In genomic region chr10:124049484-124049883, GRCh38 we compare ENCODE assay signal across 14 cellular contexts. TPM values are rescaled to one million over a fixed set of nuclear protein-coding genes. Genes with fewer than 3 reads are reported as not detected.
DNase-seq lines count a peak whose midpoint lies in the region; ATAC-seq and TF ChIP-seq lines count a peak whose summit lies in the region.
"Had no signal": no experiment of that assay in that cellular context is flagged by ENCODE, and none has a peak within 500 bp of the region (broad histone marks: within the 10 kb centered on the region; RNA-seq: fewer than 3 reads in every experiment).

No MANE protein-coding gene starts in this region.

- H3K4me1 Mint-ChIP-seq in HFFc6 (ENCODE audit: low read depth): peaks cover 14% of the 10 kb centered on the region; the same call in 1 of the 2 replicates

- no peaks in the 10 kb centered on the region for H3K27me3 ChIP-seq in spleen (replicated peaks in 1 of 7)
- H3K27me3 ChIP-seq: pancreas had no signal

- H3K4me3 Mint-ChIP-seq in HFFc6: no peak overlapping the region
- H3K4me3 Mint-ChIP-seq: brain; CD4-positive, alpha-beta T cell had no signal

- peaks cover 0 to 38% (median 1%) of the 10 kb centered on the region in 6 donors for H3K36me3 ChIP-seq in spleen
- H3K36me3 ChIP-seq: pancreas had no signal

- ATAC-seq in HG03095 (IDR thresholded peaks at IDR 0.05; ENCODE audit: unreplicated experiment) (no peak), GM21528 (IDR thresholded peaks at IDR 0.05; ENCODE audit: low FRiP score, unreplicated experiment) (no peak)
- ATAC-seq: pancreas had no signal

- TF ChIP-seq POLR2A in spleen (IDR thresholded peaks at IDR 0.05): no peak

- no peaks in the 10 kb centered on the region for H3K9me3 ChIP-seq in spleen
- H3K9me3 ChIP-seq: pancreas had no signal

- WGBS in spleen, 5 donors: 88 to 95% (median 92%) methylated on average over 5 of the region's 5 CpGs

- no peak overlapping the region for H3K27ac Mint-ChIP-seq in HFFc6
- H3K27ac Mint-ChIP-seq: CD4-positive, alpha-beta T cell had no signal

- intact Hi-C loops in head of caudate nucleus (cut with DNase I) (no loop called here), spleen (cut with DNase I; ENCODE audit: low total_unique reads) (no loop called here)

- H3K4me1 ChIP-seq in spleen: peaks cover 0 to 67% (median 24%) of the 10 kb centered on the region in 6 donors
- H3K4me1 ChIP-seq: pancreas had no signal

- TF ChIP-seq CTCF in HFFc6 (IDR thresholded peaks at IDR 0.05): no peak
- no peak for TF ChIP-seq CTCF in spleen (IDR thresholded peaks at IDR 0.05 in 8 of 11, conservative IDR thresholded peaks at IDR 0.05 in 3 of 11)

- no peaks in the 10 kb centered on the region for H3K36me3 Mint-ChIP-seq in HFFc6 (ENCODE audit: low read depth)

- H3K9me3 Mint-ChIP-seq in HFFc6: peaks cover 4% of the 10 kb centered on the region; the same call in 1 of the 2 replicates

- no peak overlapping the region for H3K4me3 ChIP-seq in spleen
- H3K4me3 ChIP-seq: pancreas, SK-N-MC had no signal

- H3K27me3 Mint-ChIP-seq in HFFc6 (ENCODE audit: insufficient read depth): peaks cover 4% of the 10 kb centered on the region
- H3K27me3 Mint-ChIP-seq: CD4-positive, alpha-beta T cell had no signal

- H3K27ac ChIP-seq in spleen: peak overlapping the region in 5 of 8 donors; percentile 7 to 59 (median 55)
- H3K27ac ChIP-seq: KMS-11, pancreas, SK-N-MC had no signal

- DNase-seq in HFFc6 (peak; percentile 41), SW480 (ENCODE audit: low spot score) (peak; percentile 33), head of caudate nucleus (peak in 34 of 42 donors; percentile 37 to 89 (median 65)), spleen (peak; percentile 21), middle frontal gyrus (ENCODE audit: extremely low spot score, low spot score) (no peak)
- DNase-seq: CD4-positive, alpha-beta T cell; stimulated activated CD4-positive, alpha-beta T cell treated with anti-CD3 and anti-CD28 coated beads, Interleukin-12 subunit alpha, Interleukin-12 subunit beta, amount 100 ng/mL, for 4 hours had no signal

RNA-seq across cellular contexts. Expression of gene CHST15, which starts 43.9 kb away (rescaled TPM):
- 1 to 10 TPM in 4 of 6 experiments, under 1 TPM in 2; 0.88 to 8.7 (median 1.1) TPM for total RNA-seq in HFFc6 (2021; fragmentation: NEBNext Ultra II Directional; extraction: Animal tissue kit (Norgen Biotek cat#: 25700))
- 100 to 1,000 TPM in 6 of 7 donors, 10 to 100 TPM in 1; 78.3 to 133 (median 107) TPM for total RNA-seq in spleen
- polyA plus RNA-seq in spleen: 10 to 100 TPM in 1 of 3 donors, 1 to 10 TPM in 2; 6.1 to 10.6 (median 6.3) TPM
- total RNA-seq: activated CD8-positive, alpha-beta memory T cell treated with anti-CD3 and anti-CD28 coated beads for 36 hours had no signal

Comparison
In these comparisons a context has a peak if more than half of its experiments do, and no peak if none do; other contexts are left out.
1. RNA of gene CHST15, which starts 43.9 kb away (total RNA-seq): 78.3 to 133 TPM in spleen; 0.88 to 8.7 TPM in HFFc6; every median in the first group is over 4 times any median in the second.